29 cellular contexts compared by ENCODE assay signal in genomic region chr9:97747201-97747965, GRCh38. TPM values are rescaled to one million over a fixed set of nuclear protein-coding genes. Genes with fewer than 3 reads are reported as not detected.
DNase-seq lines count a peak whose midpoint lies in the region; ATAC-seq and TF ChIP-seq lines count a peak whose summit lies in the region.
"Had no signal": no experiment of that assay in that cellular context is flagged by ENCODE, and none has a peak within 500 bp of the region (broad histone marks: within the 10 kb centered on the region; RNA-seq: fewer than 3 reads in every experiment).

No MANE protein-coding gene starts in this region.

- peaks cover 7% of the 10 kb centered on the region; the same call in 1 of the 2 replicates for H3K27me3 Mint-ChIP-seq in HFFc6 (ENCODE audit: insufficient read depth)

- no peak for TF ChIP-seq POLR2A in gastroesophageal sphincter (IDR thresholded peaks at IDR 0.05)

- no peaks in the 10 kb centered on the region; the same call in 1 of the 2 replicates for H3K9me3 Mint-ChIP-seq in HFFc6
- H3K9me3 Mint-ChIP-seq: activated CD4-positive, alpha-beta T cell treated with anti-CD3 and anti-CD28 coated beads, Interleukin-2, amount 10 ng/mL, durations not matched to agents 24 days and 14 days; activated naive CD8-positive, alpha-beta T cell treated with anti-CD3 and anti-CD28 coated beads, Interleukin-2, amount 50 U/mL, for 24 hours had no signal

- peaks cover 6% of the 10 kb centered on the region; the same call in 1 of the 2 replicates for H3K36me3 Mint-ChIP-seq in HFFc6 (ENCODE audit: low read depth)

- DNase-seq in HFFc6 (peak; percentile 58), amniotic epithelial cell (ENCODE audit: low read depth) (peak; percentile 91), NCI-H774 (lab: John Stamatoyannopoulos, UW) (no peak), NCI-H69 (lab: John Stamatoyannopoulos, UW) (no peak)
- DNase-seq in stimulated activated CD4-positive, alpha-beta T cell treated with anti-CD3 and anti-CD28 coated beads, Interleukin-4, amount 100 ng/mL, for 4 hours = no peak
- DNase-seq: activated CD4-positive, alpha-beta T cell treated with anti-CD3 and anti-CD28 coated beads, Interleukin-2, amount 10 ng/mL, durations not matched to agents 24 days and 14 days; activated CD8-positive, alpha-beta memory T cell treated with anti-CD3 and anti-CD28 coated beads, Interleukin-2, amount 50 U/mL, for 48 hours; activated gamma-delta T cell; activated naive CD8-positive, alpha-beta T cell treated with anti-CD3 and anti-CD28 coated beads, Interleukin-2, amount 50 U/mL, for 24 hours; BE2C; DND-41; GM23248; left colon; mesenchymal stem cell; naive thymus-derived CD8-positive, alpha-beta T cell; NCI-H1092 treated with DMSO at 0.1 percent for 48 hours; NCI-H2029; NCI-H345; pancreas; SIG-M5; stimulated activated CD4-positive, alpha-beta T cell treated with anti-CD3 and anti-CD28 coated beads, Interleukin-2, amount 100 ng/mL, for 24 hours; stimulated activated naive CD4-positive, alpha-beta T cell had no signal

- peaks cover 10% of the 10 kb centered on the region for H3K4me1 ChIP-seq in mesodermal cell (ENCODE audit: control insufficient read depth, insufficient read depth, low read length, poor library complexity, severe bottlenecking)
- H3K4me1 ChIP-seq in gastroesophageal sphincter = peaks cover 0 to 5% (median 0%) of the 10 kb centered on the region in 3 donors
- H3K4me1 ChIP-seq: BE2C, breast epithelium, pancreas had no signal

- H3K4me3 ChIP-seq in mesodermal cell (ENCODE audit: extremely low read depth, insufficient read depth, low read length, poor library complexity, severe bottlenecking) = no peak overlapping the region
- no peak overlapping the region for H3K4me3 ChIP-seq in gastroesophageal sphincter
- H3K4me3 ChIP-seq: breast epithelium, coronary artery, GM23248, pancreas, thoracic aorta had no signal

- peaks cover 51% of the 10 kb centered on the region for H3K4me1 Mint-ChIP-seq in HFFc6 (ENCODE audit: low read depth)
- H3K4me1 Mint-ChIP-seq: activated CD4-positive, alpha-beta T cell treated with anti-CD3 and anti-CD28 coated beads, Interleukin-2, amount 10 ng/mL, durations not matched to agents 24 days and 14 days; activated naive CD8-positive, alpha-beta T cell treated with anti-CD3 and anti-CD28 coated beads, Interleukin-2, amount 50 U/mL, for 24 hours; naive thymus-derived CD8-positive, alpha-beta T cell had no signal

- H3K27me3 ChIP-seq in gastroesophageal sphincter = no peaks in the 10 kb centered on the region
- H3K27me3 ChIP-seq: breast epithelium, pancreas had no signal

- WGBS in mesodermal cell (ENCODE audit: insufficient coverage in 2 of 2), 2 experiments = 63 to 83% methylated on average over 2 of the region's 4 CpGs
- 29 to 48% methylated on average over 3 to 4 of the region's 4 CpGs for WGBS in gastroesophageal sphincter (ENCODE audit: low coverage in 1 of 2), 2 donors

- H3K27ac ChIP-seq in mesodermal cell (ENCODE audit: low read depth, low read length, severe bottlenecking) (peak overlapping the region; percentile 81), gastroesophageal sphincter (peak overlapping the region in 2 of 4 donors; percentile 33 to 75)
- H3K27ac ChIP-seq: breast epithelium, coronary artery, GM23248, pancreas, thoracic aorta had no signal

- H3K4me3 Mint-ChIP-seq in HFFc6 = no peak overlapping the region
- H3K4me3 Mint-ChIP-seq: activated CD4-positive, alpha-beta T cell treated with anti-CD3 and anti-CD28 coated beads, Interleukin-2, amount 10 ng/mL, durations not matched to agents 24 days and 14 days; activated naive CD8-positive, alpha-beta T cell treated with anti-CD3 and anti-CD28 coated beads, Interleukin-2, amount 50 U/mL, for 24 hours; naive thymus-derived CD8-positive, alpha-beta T cell; T-helper 1 cell treated with Interleukin-12 subunit alpha and Interleukin-12 subunit beta and Interleukin-4 antibody, amounts not matched to agents 30 μg/mL and 1 μg/mL, for 36 hours had no signal

- ATAC-seq in gastroesophageal sphincter = no peak
- ATAC-seq: activated naive CD8-positive, alpha-beta T cell treated with anti-CD3 and anti-CD28 coated beads, Interleukin-2, amount 50 U/mL, for 24 hours; HepG2; left colon; naive thymus-derived CD8-positive, alpha-beta T cell; pancreas had no signal

- H3K9me3 ChIP-seq in mesodermal cell (ENCODE audit: control insufficient read depth, low read length) (peaks cover 6% of the 10 kb centered on the region), gastroesophageal sphincter (peaks cover 0 to 8% (median 0%) of the 10 kb centered on the region in 3 donors)
- H3K9me3 ChIP-seq: BE2C, pancreas had no signal

- no peak for TF ChIP-seq EP300 in gastroesophageal sphincter (IDR thresholded peaks at IDR 0.05)

- TF ChIP-seq CTCF in HFFc6 (IDR thresholded peaks at IDR 0.05) (no peak), gastroesophageal sphincter (IDR thresholded peaks at IDR 0.05) (no peak)

- no peaks in the 10 kb centered on the region for H3K36me3 ChIP-seq in mesodermal cell (ENCODE audit: control insufficient read depth, insufficient read depth, low read length)
- H3K36me3 ChIP-seq in gastroesophageal sphincter = no peaks in the 10 kb centered on the region
- H3K36me3 ChIP-seq: BE2C, breast epithelium, pancreas, thoracic aorta had no signal

- peak overlapping the region; percentile 60; the same call in 1 of the 2 replicates for H3K27ac Mint-ChIP-seq in HFFc6
- H3K27ac Mint-ChIP-seq: activated CD4-positive, alpha-beta T cell treated with anti-CD3 and anti-CD28 coated beads, Interleukin-2, amount 10 ng/mL, durations not matched to agents 24 days and 14 days; activated naive CD8-positive, alpha-beta T cell treated with anti-CD3 and anti-CD28 coated beads, Interleukin-2, amount 50 U/mL, for 24 hours; naive thymus-derived CD8-positive, alpha-beta T cell; T-helper 1 cell treated with Interleukin-12 subunit alpha and Interleukin-12 subunit beta and Interleukin-4 antibody, amounts not matched to agents 30 μg/mL and 1 μg/mL, for 36 hours had no signal

RNA-seq across cellular contexts. Expression of gene XPA, which starts 50.2 kb away (rescaled TPM):
- total RNA-seq in HFFc6 (2021; fragmentation: NEBNext Ultra II Directional; extraction: Animal tissue kit (Norgen Biotek cat#: 25700)) = 10 to 100 TPM in 2 of 6 experiments, 1 to 10 TPM in 4; 6.5 to 10.7 (median 9.6) TPM
- 8.1 TPM for polyA plus RNA-seq in mesodermal cell (2013, experiment 1 of 2)
- 10.3 TPM for polyA plus RNA-seq in mesodermal cell (2013, experiment 2 of 2)
- 10 to 100 TPM; 24.2 to 27.6 (median 25.8) TPM for total RNA-seq in gastroesophageal sphincter

Comparison
In these comparisons a context has a peak if more than half of its experiments do, and no peak if none do; other contexts are left out.
1. DNase-seq: peak in HFFc6 (single experiment) and amniotic epithelial cell (single experiment); none in stimulated activated CD4-positive, alpha-beta T cell treated with anti-CD3 and anti-CD28 coated beads, Interleukin-4, amount 100 ng/mL, for 4 hours (0 of 2), NCI-H774 (single experiment) and NCI-H69 (single experiment).